ENCODE assay signal across 1 cellular context in the genomic region with DNA sequence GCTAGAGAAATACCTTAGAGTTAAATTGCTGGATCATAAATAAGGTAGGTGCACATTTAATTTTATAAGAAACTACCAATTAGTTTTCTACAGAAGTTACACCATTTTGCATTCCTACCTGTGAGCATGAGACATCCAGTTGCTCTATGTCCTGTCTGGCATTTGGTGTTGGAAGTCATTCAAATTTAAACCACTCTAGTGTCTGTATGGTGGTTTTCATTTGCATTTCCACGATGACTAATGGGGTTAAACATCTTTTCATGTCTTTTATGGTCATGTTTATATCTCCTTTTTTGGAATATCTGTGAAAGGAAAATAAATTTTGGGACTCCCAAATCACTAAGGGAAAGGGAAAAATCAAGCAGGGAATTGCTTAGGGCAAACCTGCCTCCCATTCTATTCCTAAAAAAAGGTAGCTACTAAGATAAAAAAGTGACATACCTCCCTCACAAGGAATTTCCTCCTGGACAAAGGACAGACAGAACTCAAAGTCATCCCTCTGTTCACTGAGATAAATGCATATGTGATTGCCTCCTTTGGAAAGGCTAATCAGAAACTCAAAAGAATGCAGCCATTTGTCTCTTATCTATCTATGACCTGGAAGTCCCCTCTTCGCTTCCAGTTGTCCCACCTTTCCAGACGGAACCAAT.
TF ChIP-seq lines count a peak whose summit lies in the region.

No MANE protein-coding gene starts in this region.

TF ChIP-seq in WTC11, 78 proteins besides CTCF, POLR2A, EP300 and RAD21 (continued from another document):
- TF ChIP-seq ZNF532 (CRISPR knock-in tag; IDR thresholded peaks at IDR 0.05; ENCODE audit: borderline replicate concordance) (no peak), SOX15 (CRISPR knock-in tag; IDR thresholded peaks at IDR 0.05) (no peak), NR1H2 (CRISPR knock-in tag; IDR thresholded peaks at IDR 0.05) (no peak), E2F4 (CRISPR knock-in tag; IDR thresholded peaks at IDR 0.05; ENCODE audit: borderline replicate concordance, low read depth) (no peak)
